ENCODE assay signal across 9 cellular contexts in the genomic region with DNA sequence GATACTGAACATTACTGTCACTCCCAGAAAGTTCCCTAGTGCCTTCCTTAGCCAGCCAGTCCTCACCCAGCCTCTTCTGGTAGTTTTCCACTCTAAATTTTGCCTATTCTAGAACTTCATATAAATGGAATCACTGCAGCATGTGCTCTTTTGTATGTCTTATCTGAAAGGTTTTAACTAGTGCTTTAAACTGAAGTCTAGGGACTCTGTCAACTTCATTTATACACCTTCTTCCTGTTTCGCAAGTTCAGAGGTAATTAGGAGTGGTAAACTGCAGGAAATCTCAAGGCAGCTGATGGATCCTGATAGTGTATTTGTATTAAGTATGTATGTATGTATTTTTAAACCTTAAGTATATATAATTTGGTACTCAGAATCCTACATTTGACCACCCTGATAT.
DNase-seq lines count a peak whose midpoint lies in the region; ATAC-seq and TF ChIP-seq lines count a peak whose summit lies in the region.
"Had no signal": no experiment of that assay in that cellular context is flagged by ENCODE, and none has a peak within 500 bp of the region (broad histone marks: within the 10 kb centered on the region; RNA-seq: fewer than 3 reads in every experiment).

No MANE protein-coding gene starts in this region.

- peaks cover 2% of the 10 kb centered on the region for H3K36me3 ChIP-seq in CD4-positive, CD25-positive, alpha-beta regulatory T cell (ENCODE audit: control insufficient read depth, insufficient read depth, low read length)
- H3K36me3 ChIP-seq in Peyer's patch (no peaks in the 10 kb centered on the region), esophagus squamous epithelium (peaks cover 0 to 25% (median 0%) of the 10 kb centered on the region in 3 donors)

- TF ChIP-seq CTCF in Peyer's patch (IDR thresholded peaks at IDR 0.05) (no peak), esophagus squamous epithelium (IDR thresholded peaks at IDR 0.05) (no peak), progenitor cell of endocrine pancreas (IDR thresholded peaks at IDR 0.05; ENCODE audit: unreplicated experiment) (no peak)

- H3K9me3 Mint-ChIP-seq in CD4-positive, CD25-positive, alpha-beta regulatory T cell: no peaks in the 10 kb centered on the region
- no peaks in the 10 kb centered on the region for H3K9me3 Mint-ChIP-seq in progenitor cell of endocrine pancreas (ENCODE audit: low read depth)
- H3K9me3 Mint-ChIP-seq in activated CD8-positive, alpha-beta T cell treated with anti-CD3 and anti-CD28 coated beads, Interleukin-2, amount 10 ng/mL, durations not matched to agents 7 days and 5 days (ENCODE audit: insufficient read depth): no peaks in the 10 kb centered on the region

- ATAC-seq in CD4-positive, CD25-positive, alpha-beta regulatory T cell (ENCODE audit: low read depth in 2 of 2): no peak
- ATAC-seq in activated CD8-positive, alpha-beta T cell treated with anti-CD3 and anti-CD28 coated beads, Interleukin-2, amount 10 ng/mL, durations not matched to agents 7 days and 5 days: no peak

- 47 to 58% methylated on average over 1 of the region's 1 CpG for WGBS in esophagus squamous epithelium, 2 donors

- POLR2A ChIA-PET in activated CD8-positive, alpha-beta T cell treated with anti-CD3 and anti-CD28 coated beads, Interleukin-2, amount 10 ng/mL, durations not matched to agents 7 days and 5 days (lab: Charles Lee): no interaction called here

- peaks cover 4% of the 10 kb centered on the region for H3K4me1 ChIP-seq in CD4-positive, CD25-positive, alpha-beta regulatory T cell (ENCODE audit: control insufficient read depth, insufficient read depth, low read length, poor library complexity, severe bottlenecking)
- peaks cover 0 to 87% (median 5%) of the 10 kb centered on the region in 4 donors for H3K4me1 ChIP-seq in Peyer's patch
- peaks cover 60 to 100% (median 82%) of the 10 kb centered on the region in 3 donors for H3K4me1 ChIP-seq in esophagus squamous epithelium

- intact Hi-C loops in esophagus squamous epithelium (cut with DNase I): no loop called here

- CTCF ChIA-PET in activated CD8-positive, alpha-beta T cell treated with anti-CD3 and anti-CD28 coated beads, Interleukin-2, amount 10 ng/mL, durations not matched to agents 7 days and 5 days (lab: Charles Lee): interaction anchor here (2.0 kb wide), 1 partner anchor 93 kb away, joined by 9 read pairs; no protein-coding TSS in a partner anchor

- no peak overlapping the region for H3K27ac ChIP-seq in CD4-positive, CD25-positive, alpha-beta regulatory T cell (ENCODE audit: insufficient read depth, low read length, poor library complexity, severe bottlenecking)
- H3K27ac ChIP-seq in Peyer's patch: peak overlapping the region in 3 of 4 donors; percentile 61 to 80 (median 78)
- peak overlapping the region; percentile 72 to 92 (median 82) for H3K27ac ChIP-seq in esophagus squamous epithelium

- H3K27me3 ChIP-seq in CD4-positive, CD25-positive, alpha-beta regulatory T cell (ENCODE audit: control insufficient read depth, insufficient read depth, low read length): no peaks in the 10 kb centered on the region
- no peaks in the 10 kb centered on the region for H3K27me3 ChIP-seq in Peyer's patch
- no peaks in the 10 kb centered on the region for H3K27me3 ChIP-seq in esophagus squamous epithelium

- no peaks in the 10 kb centered on the region for H3K9me3 ChIP-seq in CD4-positive, CD25-positive, alpha-beta regulatory T cell (ENCODE audit: control insufficient read depth in 2 of 2, low read length in 2 of 2)
- H3K9me3 ChIP-seq in Peyer's patch: no peaks in the 10 kb centered on the region
- no peaks in the 10 kb centered on the region for H3K9me3 ChIP-seq in esophagus squamous epithelium

- H3K4me3 ChIP-seq in CD4-positive, CD25-positive, alpha-beta regulatory T cell (ENCODE audit: low read depth, low read length): no peak overlapping the region
- H3K4me3 ChIP-seq in Peyer's patch (no peak overlapping the region), esophagus squamous epithelium (peak overlapping the region in 1 of 4 donors; percentile 0)

- H3K27ac Mint-ChIP-seq in CD4-positive, CD25-positive, alpha-beta regulatory T cell: peak overlapping the region in 2 of 3 donors; percentile 38 to 50
- H3K27ac Mint-ChIP-seq in progenitor cell of endocrine pancreas: peak overlapping the region; percentile 87
- no peak overlapping the region for H3K27ac Mint-ChIP-seq in activated CD8-positive, alpha-beta T cell treated with anti-CD3 and anti-CD28 coated beads, Interleukin-2, amount 10 ng/mL, durations not matched to agents 7 days and 5 days

- no peaks in the 10 kb centered on the region for H3K27me3 Mint-ChIP-seq in CD4-positive, CD25-positive, alpha-beta regulatory T cell
- no peaks in the 10 kb centered on the region for H3K27me3 Mint-ChIP-seq in progenitor cell of endocrine pancreas
- H3K27me3 Mint-ChIP-seq in activated CD8-positive, alpha-beta T cell treated with anti-CD3 and anti-CD28 coated beads, Interleukin-2, amount 10 ng/mL, durations not matched to agents 7 days and 5 days (ENCODE audit: low read depth): no peaks in the 10 kb centered on the region

- DNase-seq in CD4-positive, CD25-positive, alpha-beta regulatory T cell: peak in 1 of 3 donors; percentile 29
- DNase-seq in Peyer's patch (no peak), esophagus squamous epithelium (lab: John Stamatoyannopoulos, UW) (no peak), progenitor cell of endocrine pancreas (ENCODE audit: low spot score, unreplicated experiment) (no peak), iPS-NIHi7 (ENCODE audit: extremely low spot score) (no peak), CD1c-positive myeloid dendritic cell (ENCODE audit: extremely low spot score) (no peak), SIG-M5 (lab: John Stamatoyannopoulos, UW) (no peak)
- DNase-seq in activated CD8-positive, alpha-beta T cell treated with anti-CD3 and anti-CD28 coated beads, Interleukin-2, amount 10 ng/mL, durations not matched to agents 7 days and 5 days: no peak
- DNase-seq: activated CD4-positive, alpha-beta T cell treated with anti-CD3 and anti-CD28 coated beads, Interleukin-2, amount 50 U/mL, for 4 hours had no signal

- H3K4me1 Mint-ChIP-seq in CD4-positive, CD25-positive, alpha-beta regulatory T cell: peaks cover 2 to 19% (median 12%) of the 10 kb centered on the region in 4 donors
- H3K4me1 Mint-ChIP-seq in progenitor cell of endocrine pancreas (ENCODE audit: low read depth): peaks cover 38% of the 10 kb centered on the region
- H3K4me1 Mint-ChIP-seq in activated CD8-positive, alpha-beta T cell treated with anti-CD3 and anti-CD28 coated beads, Interleukin-2, amount 10 ng/mL, durations not matched to agents 7 days and 5 days (ENCODE audit: low read depth): no peaks in the 10 kb centered on the region

- TF ChIP-seq POLR2A in Peyer's patch (IDR thresholded peaks at IDR 0.05) (no peak), esophagus squamous epithelium (IDR thresholded peaks at IDR 0.05) (no peak)

- H3K4me3 Mint-ChIP-seq in CD4-positive, CD25-positive, alpha-beta regulatory T cell: no peak overlapping the region
- no peak overlapping the region for H3K4me3 Mint-ChIP-seq in progenitor cell of endocrine pancreas (ENCODE audit: low read depth)
- no peak overlapping the region for H3K4me3 Mint-ChIP-seq in activated CD8-positive, alpha-beta T cell treated with anti-CD3 and anti-CD28 coated beads, Interleukin-2, amount 10 ng/mL, durations not matched to agents 7 days and 5 days

- peaks cover 18% of the 10 kb centered on the region for H3K36me3 Mint-ChIP-seq in CD4-positive, CD25-positive, alpha-beta regulatory T cell
- H3K36me3 Mint-ChIP-seq in progenitor cell of endocrine pancreas (ENCODE audit: insufficient read depth): peaks cover 4% of the 10 kb centered on the region
- no peaks in the 10 kb centered on the region for H3K36me3 Mint-ChIP-seq in activated CD8-positive, alpha-beta T cell treated with anti-CD3 and anti-CD28 coated beads, Interleukin-2, amount 10 ng/mL, durations not matched to agents 7 days and 5 days (ENCODE audit: low read depth)
